In genomic region chr3:197174927-197175326, GRCh38 we compare ENCODE assay signal across 21 cellular contexts.
DNase-seq lines count a peak whose midpoint lies in the region; ATAC-seq, FAIRE-seq and TF ChIP-seq lines count a peak whose summit lies in the region.
"Had no signal": no experiment of that assay in that cellular context is flagged by ENCODE, and none has a peak within 500 bp of the region (broad histone marks: within the 10 kb centered on the region; RNA-seq: fewer than 3 reads in every experiment).

No MANE protein-coding gene starts in this region.

- H3K9me3 ChIP-seq in BLaER1: no peaks in the 10 kb centered on the region
- H3K9me3 ChIP-seq in SU-DHL-6 (ENCODE audit: insufficient read depth, low read length): no peaks in the 10 kb centered on the region
- no peaks in the 10 kb centered on the region for H3K9me3 ChIP-seq in MG63
- no peaks in the 10 kb centered on the region for H3K9me3 ChIP-seq in endodermal cell (ENCODE audit: control insufficient read depth, low read length)
- no peaks in the 10 kb centered on the region for H3K9me3 ChIP-seq in gastroesophageal sphincter
- H3K9me3 ChIP-seq: Caco-2 had no signal

- no peak for TF ChIP-seq EP300 in gastroesophageal sphincter (IDR thresholded peaks at IDR 0.05)

- H3K4me1 ChIP-seq in BLaER1 (peaks cover 24% of the 10 kb centered on the region), endodermal cell (ENCODE audit: control insufficient read depth, insufficient read depth, low read length) (no peaks in the 10 kb centered on the region), gastroesophageal sphincter (peaks cover 0 to 30% (median 0%) of the 10 kb centered on the region in 3 donors)
- H3K4me1 ChIP-seq: Caco-2 had no signal

- WGBS in endodermal cell (ENCODE audit: insufficient coverage in 1 of 2, insufficient read length in 1 of 2), 2 experiments: 66 to 75% methylated on average over 2 to 3 of the region's 3 CpGs
- WGBS in gastroesophageal sphincter (ENCODE audit: low coverage in 1 of 2), 2 donors: 79 to 80% methylated on average over 3 of the region's 3 CpGs

- H3K36me3 ChIP-seq in BLaER1 (peaks cover 15% of the 10 kb centered on the region), SU-DHL-6 (ENCODE audit: low read length) (peaks cover 24% of the 10 kb centered on the region), MG63 (peaks cover 27% of the 10 kb centered on the region), endodermal cell (ENCODE audit: control insufficient read depth, insufficient read depth, low read length) (peaks cover 18% of the 10 kb centered on the region), gastroesophageal sphincter (no peaks in the 10 kb centered on the region)

- H3K4me2 ChIP-seq in BLaER1: peak overlapping the region; percentile 75
- H3K4me2 ChIP-seq in SU-DHL-6 (ENCODE audit: low read depth, low read length, poor library complexity, severe bottlenecking): peak overlapping the region; percentile 97

- no peaks in the 10 kb centered on the region for H3K27me3 Mint-ChIP-seq in endodermal cell (ENCODE audit: insufficient read depth)
- H3K27me3 Mint-ChIP-seq: CD4-positive, CD25-positive, alpha-beta regulatory T cell; IgD-negative memory B cell had no signal

- TF ChIP-seq CTCF in SU-DHL-6 (IDR thresholded peaks at IDR 0.05; ENCODE audit: insufficient read depth, low read length, poor library complexity, severe bottlenecking): no peak
- no peak for TF ChIP-seq CTCF in endodermal cell (conservative IDR thresholded peaks at IDR 0.05)
- no peak for TF ChIP-seq CTCF in gastroesophageal sphincter (IDR thresholded peaks at IDR 0.05)

- H3K9me2 ChIP-seq in SU-DHL-6 (replicated peaks; ENCODE audit: insufficient read depth, low read length): no peaks in the 10 kb centered on the region

- no peak overlapping the region for H3K4me3 Mint-ChIP-seq in endodermal cell
- H3K4me3 Mint-ChIP-seq: CD4-positive, CD25-positive, alpha-beta regulatory T cell; HFFc6; T-helper 1 cell treated with Interleukin-12 subunit alpha and Interleukin-12 subunit beta and Interleukin-4 antibody, amounts not matched to agents 30 μg/mL and 1 μg/mL, for 36 hours had no signal

- FAIRE-seq in GM12891 (lab: Jason Lieb, UNC): peak; percentile 52

- H3K79me2 ChIP-seq in SU-DHL-6 (ENCODE audit: insufficient read depth, low read length): peaks cover 99% of the 10 kb centered on the region

- no peak overlapping the region for H2AFZ ChIP-seq in SU-DHL-6 (ENCODE audit: low read depth, low read length, severe bottlenecking)

- H3K27ac Mint-ChIP-seq in endodermal cell: no peak overlapping the region
- H3K27ac Mint-ChIP-seq: CD4-positive, CD25-positive, alpha-beta regulatory T cell; HFFc6; IgD-negative memory B cell; T-helper 1 cell treated with Interleukin-12 subunit alpha and Interleukin-12 subunit beta and Interleukin-4 antibody, amounts not matched to agents 30 μg/mL and 1 μg/mL, for 36 hours had no signal

- H3K36me3 Mint-ChIP-seq in endodermal cell (ENCODE audit: low read depth): peaks cover 9% of the 10 kb centered on the region

- H3K27ac ChIP-seq in BLaER1 (0 out of 2 replicates have a peak overlapping the region, but pooled peaks have one; percentile 48), SU-DHL-6 (ENCODE audit: low read depth, low read length) (peak overlapping the region; percentile 93), endodermal cell (ENCODE audit: low read depth, low read length) (no peak overlapping the region), gastroesophageal sphincter (no peak overlapping the region)

- DNase-seq in GM12891 (ENCODE audit: insufficient read length, low spot score) (no peak), NAMALWA (ENCODE audit: low spot score) (peak; percentile 76), MG63 (no peak), endodermal cell (no peak), DMS79 (lab: John Stamatoyannopoulos, UW) (no peak)
- DNase-seq: ACHN; AML-193; Caco-2; CD4-positive, CD25-positive, alpha-beta regulatory T cell; DMS153; HFFc6; NCI-H146; NCI-H2081 treated with DMSO at 0.1 percent for 48 hours; NCI-H510A treated with DMSO at 0.1 percent for 48 hours; OCI-M1; SHP77 treated with DMSO at 0.1 percent for 48 hours had no signal

- no peaks in the 10 kb centered on the region for H3K9me3 Mint-ChIP-seq in endodermal cell
- H3K9me3 Mint-ChIP-seq: CD4-positive, CD25-positive, alpha-beta regulatory T cell; HFFc6; IgD-negative memory B cell; T-helper 1 cell treated with Interleukin-12 subunit alpha and Interleukin-12 subunit beta and Interleukin-4 antibody, amounts not matched to agents 30 μg/mL and 1 μg/mL, for 36 hours had no signal

- H3F3A ChIP-seq in SU-DHL-6 (ENCODE audit: insufficient read depth): peaks cover 54% of the 10 kb centered on the region

- no peaks in the 10 kb centered on the region for H4K20me1 ChIP-seq in BLaER1
- H4K20me1 ChIP-seq in SU-DHL-6 (ENCODE audit: low read depth, low read length): no peaks in the 10 kb centered on the region

- no peak overlapping the region for H3K4me3 ChIP-seq in BLaER1
- H3K4me3 ChIP-seq in SU-DHL-6 (ENCODE audit: insufficient read depth, low read length, poor library complexity, severe bottlenecking): peak overlapping the region; percentile 33
- no peak overlapping the region for H3K4me3 ChIP-seq in MG63
- no peak overlapping the region for H3K4me3 ChIP-seq in endodermal cell (ENCODE audit: low read length)
- H3K4me3 ChIP-seq in gastroesophageal sphincter: no peak overlapping the region

- peaks cover 15% of the 10 kb centered on the region for H3K4me1 Mint-ChIP-seq in endodermal cell

- H3K9ac ChIP-seq in BLaER1 (no peak overlapping the region; the same call in 1 of the 2 replicates), SU-DHL-6 (ENCODE audit: low read length) (peak overlapping the region; percentile 44), endodermal cell (ENCODE audit: extremely low read depth, low read length, poor library complexity, severe bottlenecking) (no peak overlapping the region)

- ATAC-seq in gastroesophageal sphincter: no peak

- TF ChIP-seq POLR2A in GM12891 (IDR thresholded peaks at IDR 0.05; ENCODE audit: low read depth, low read length) (no peak), gastroesophageal sphincter (IDR thresholded peaks at IDR 0.05) (no peak)

- H3K27me3 ChIP-seq in BLaER1 (no peaks in the 10 kb centered on the region), SU-DHL-6 (ENCODE audit: low read length) (no peaks in the 10 kb centered on the region), MG63 (no peaks in the 10 kb centered on the region), endodermal cell (ENCODE audit: control insufficient read depth, insufficient read depth, low read length, poor library complexity, severe bottlenecking) (no peaks in the 10 kb centered on the region), gastroesophageal sphincter (no peaks in the 10 kb centered on the region)

TF ChIP-seq in GM12891, 5 proteins besides CTCF, POLR2A, EP300 and RAD21:
- TF ChIP-seq SPI1 (IDR thresholded peaks at IDR 0.05; ENCODE audit: low read depth, low read length) (no peak), POU2F2 (IDR thresholded peaks at IDR 0.05; ENCODE audit: low read depth, low read length) (no peak)

Comparison
In these comparisons a context has a peak if more than half of its experiments do, and no peak if none do; other contexts are left out.
1. H3K27ac ChIP-seq: peak in BLaER1 (single experiment) and SU-DHL-6 (single experiment); none in endodermal cell (single experiment) and gastroesophageal sphincter (0 of 4).